In the genomic region with DNA sequence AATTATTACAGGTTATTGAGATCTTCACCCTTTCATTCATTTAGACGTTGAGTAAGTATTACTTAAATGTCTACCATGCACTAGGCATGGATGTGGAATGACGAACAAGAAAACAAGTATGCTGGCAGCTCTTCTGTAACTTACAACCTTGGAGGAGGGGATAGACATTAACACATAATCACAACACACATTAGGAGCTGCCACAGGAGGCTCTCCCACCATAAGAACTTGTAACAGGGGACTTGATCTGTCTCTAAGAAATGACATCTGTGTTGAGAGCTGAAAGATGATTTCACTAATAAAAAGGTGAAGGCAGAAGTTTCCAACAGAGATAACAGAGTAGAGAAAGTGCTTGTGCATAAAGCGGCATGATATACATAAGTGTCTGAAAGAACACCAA, we compare ENCODE assay signal across 8 cellular contexts.
"Had no signal": no experiment of that assay in that cellular context is flagged by ENCODE, and none has a peak within 500 bp of the region (broad histone marks: within the 10 kb centered on the region; RNA-seq: fewer than 3 reads in every experiment).

No MANE protein-coding gene starts in this region.

- DNase-seq: IMR-90, KBM-7, KG1 had no signal

- H3K4me1 Mint-ChIP-seq: IgD-negative memory B cell had no signal

- H3K4me3 ChIP-seq: K562 had no signal

- H3K4me3 Mint-ChIP-seq: IgD-negative memory B cell had no signal

- H3K27ac Mint-ChIP-seq: IgD-negative memory B cell had no signal

- ATAC-seq: HepG2, K562 had no signal

- H3K9ac ChIP-seq: KMS-11 had no signal

- H3K4me2 ChIP-seq: KMS-11 had no signal

- H3K27ac ChIP-seq: HL-60, KMS-11 had no signal
